8 cellular contexts compared by ENCODE assay signal in the genomic region with DNA sequence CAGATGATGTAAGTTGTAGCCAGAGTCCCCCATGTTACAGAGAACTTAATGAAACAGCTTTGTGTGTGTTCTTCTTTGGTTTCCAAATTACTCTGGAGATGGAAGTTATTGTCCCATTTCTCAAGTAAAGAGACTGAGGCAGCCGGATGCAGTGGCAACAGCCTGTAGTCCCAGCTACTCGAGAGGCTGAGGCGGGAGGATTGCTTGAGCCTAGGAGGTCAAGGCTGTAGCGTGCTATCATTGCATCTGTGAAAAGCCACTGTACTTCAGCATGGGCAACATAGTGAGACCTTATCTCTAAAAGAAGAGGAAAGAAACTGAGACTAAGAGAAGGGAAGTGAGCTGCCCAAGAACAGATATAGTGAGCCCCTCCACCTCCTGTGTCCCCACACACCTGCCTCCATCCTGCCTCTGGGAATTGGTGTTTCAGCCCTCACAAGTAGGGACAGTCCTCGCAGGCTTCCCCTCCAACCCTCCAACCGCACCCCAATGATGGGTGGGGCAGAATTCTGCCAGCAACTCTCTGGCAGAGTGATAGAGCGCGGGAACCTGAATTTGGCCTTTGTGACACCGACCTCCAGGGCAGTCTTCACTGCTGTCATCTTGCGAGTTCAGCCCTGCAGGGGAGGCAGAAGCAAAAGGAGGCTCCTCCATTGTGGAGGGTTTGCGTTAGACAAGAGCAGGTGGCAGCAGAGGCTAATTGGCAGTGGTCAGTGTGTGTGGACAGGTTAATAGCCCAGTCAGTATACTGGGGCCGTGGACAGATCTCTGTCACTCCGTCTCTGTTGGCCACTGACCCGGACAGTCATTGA. TPM values are rescaled to one million over a fixed set of nuclear protein-coding genes. Genes with fewer than 3 reads are reported as not detected.
DNase-seq lines count a peak whose midpoint lies in the region; FAIRE-seq and TF ChIP-seq lines count a peak whose summit lies in the region.

No MANE protein-coding gene starts in this region.

- H3K9me3 ChIP-seq in keratinocyte (ENCODE audit: control insufficient read depth, low read depth, low read length) (no peaks in the 10 kb centered on the region), thymus (ENCODE audit: control insufficient read depth) (no peaks in the 10 kb centered on the region)

- peak overlapping the region; percentile 98 for H3K4me2 ChIP-seq in keratinocyte (ENCODE audit: control insufficient read depth, extremely low read depth, insufficient read depth, low read depth, low read length)

- no peaks in the 10 kb centered on the region for H3K27me3 Mint-ChIP-seq in activated naive CD4-positive, alpha-beta T cell treated with anti-CD3 and anti-CD28 coated beads, Interleukin-2, amount 10 ng/mL, durations not matched to agents 7 days and 5 days
- H3K27me3 Mint-ChIP-seq in activated T-helper 1 cell treated with anti-CD3 and anti-CD28 coated beads, Interleukin-12 subunit alpha, Interleukin-12 subunit beta, Interleukin-2, Interleukin-4 antibody, amounts not matched to agents 30 ng/mL and 10 ng/mL and 1 ng/mL, durations not matched to agents 14 hours and 24 hours and 36 hours (ENCODE audit: insufficient read depth): no peaks in the 10 kb centered on the region

- H4K20me1 ChIP-seq in keratinocyte (ENCODE audit: control insufficient read depth, extremely low read depth, insufficient read depth, low read length): peaks cover 3% of the 10 kb centered on the region

- H3K4me3 Mint-ChIP-seq in activated naive CD4-positive, alpha-beta T cell treated with anti-CD3 and anti-CD28 coated beads, Interleukin-2, amount 10 ng/mL, durations not matched to agents 7 days and 5 days: peak overlapping the region; percentile 81
- peak overlapping the region; percentile 89 for H3K4me3 Mint-ChIP-seq in activated T-helper 1 cell treated with anti-CD3 and anti-CD28 coated beads, Interleukin-12 subunit alpha, Interleukin-12 subunit beta, Interleukin-2, Interleukin-4 antibody, amounts not matched to agents 30 ng/mL and 10 ng/mL and 1 ng/mL, durations not matched to agents 14 hours and 24 hours and 36 hours

- peaks cover 23% of the 10 kb centered on the region for H3K79me2 ChIP-seq in keratinocyte (ENCODE audit: control insufficient read depth, insufficient read depth, low read length)

- H3K27ac Mint-ChIP-seq in activated naive CD4-positive, alpha-beta T cell treated with anti-CD3 and anti-CD28 coated beads, Interleukin-2, amount 10 ng/mL, durations not matched to agents 7 days and 5 days: peak overlapping the region; percentile 73
- H3K27ac Mint-ChIP-seq in activated T-helper 1 cell treated with anti-CD3 and anti-CD28 coated beads, Interleukin-12 subunit alpha, Interleukin-12 subunit beta, Interleukin-2, Interleukin-4 antibody, amounts not matched to agents 30 ng/mL and 10 ng/mL and 1 ng/mL, durations not matched to agents 14 hours and 24 hours and 36 hours: peak overlapping the region; percentile 68

- WGBS in thymus: 87% methylated on average over 14 of the region's 14 CpGs

- intact Hi-C loops in activated T-helper 1 cell treated with anti-CD3 and anti-CD28 coated beads, Interleukin-12 subunit alpha, Interleukin-12 subunit beta, Interleukin-2, Interleukin-4 antibody, amounts not matched to agents 30 ng/mL and 10 ng/mL and 1 ng/mL, durations not matched to agents 14 hours and 24 hours and 36 hours (cut with micrococcal nuclease): loop anchor here (2.0 kb wide), 1 partner anchor 1131 kb away; the partner anchor contains the start of gene EIF3D

- peak; percentile 41 for FAIRE-seq in keratinocyte (lab: Jason Lieb, UNC)

- H2AFZ ChIP-seq in keratinocyte (ENCODE audit: control insufficient read depth, low read length): no peak overlapping the region

- H3K27me3 ChIP-seq in keratinocyte (ENCODE audit: control insufficient read depth, extremely low read depth, insufficient read depth, low read length) (no peaks in the 10 kb centered on the region), thymus (ENCODE audit: control insufficient read depth, insufficient read depth) (no peaks in the 10 kb centered on the region)

- H3K27ac ChIP-seq in keratinocyte (ENCODE audit: control insufficient read depth, insufficient read depth, low read length) (no peak overlapping the region), thymus (ENCODE audit: low read depth) (no peak overlapping the region)

- dilution Hi-C loops in keratinocyte (cut with MboI; ENCODE audit: extremely low pct_ligation_motif_present, low sequenced_read_pairs): no loop called here

- DNase-seq in activated naive CD4-positive, alpha-beta T cell treated with anti-CD3 and anti-CD28 coated beads, Interleukin-2, amount 10 ng/mL, durations not matched to agents 7 days and 5 days: no peak
- DNase-seq in activated naive CD4-positive, alpha-beta T cell treated with Interleukin-2 at 50 U/mL for 16 hours: no peak
- DNase-seq in activated T-helper 1 cell treated with anti-CD3 and anti-CD28 coated beads, Interleukin-12 subunit alpha, Interleukin-12 subunit beta, Interleukin-2, Interleukin-4 antibody, amounts not matched to agents 30 ng/mL and 10 ng/mL and 1 ng/mL, durations not matched to agents 14 hours and 24 hours and 36 hours (ENCODE audit: low spot score): no peak
- no peak for DNase-seq in keratinocyte (ENCODE audit: low read depth, low spot score)
- DNase-seq in COLO829 (ENCODE audit: low spot score): no peak
- no peak for DNase-seq in ureter (ENCODE audit: low spot score)
- DNase-seq in activated gamma-delta T cell (lab: John Stamatoyannopoulos, UW): no peak

- no peaks in the 10 kb centered on the region for H3K9me3 Mint-ChIP-seq in activated naive CD4-positive, alpha-beta T cell treated with anti-CD3 and anti-CD28 coated beads, Interleukin-2, amount 10 ng/mL, durations not matched to agents 7 days and 5 days
- no peaks in the 10 kb centered on the region for H3K9me3 Mint-ChIP-seq in activated T-helper 1 cell treated with anti-CD3 and anti-CD28 coated beads, Interleukin-12 subunit alpha, Interleukin-12 subunit beta, Interleukin-2, Interleukin-4 antibody, amounts not matched to agents 30 ng/mL and 10 ng/mL and 1 ng/mL, durations not matched to agents 14 hours and 24 hours and 36 hours

- CTCF ChIA-PET in activated naive CD4-positive, alpha-beta T cell treated with anti-CD3 and anti-CD28 coated beads, Interleukin-2, amount 10 ng/mL, durations not matched to agents 7 days and 5 days (lab: Charles Lee): interaction anchor here (1.0 to 7.7 kb wide), 5 partner anchors 10 to 26 kb away, joined by 3 to 83 read pairs (median 15); no protein-coding TSS in a partner anchor

- peaks cover 40% of the 10 kb centered on the region for H3K4me1 Mint-ChIP-seq in activated naive CD4-positive, alpha-beta T cell treated with anti-CD3 and anti-CD28 coated beads, Interleukin-2, amount 10 ng/mL, durations not matched to agents 7 days and 5 days
- peaks cover 50% of the 10 kb centered on the region for H3K4me1 Mint-ChIP-seq in activated T-helper 1 cell treated with anti-CD3 and anti-CD28 coated beads, Interleukin-12 subunit alpha, Interleukin-12 subunit beta, Interleukin-2, Interleukin-4 antibody, amounts not matched to agents 30 ng/mL and 10 ng/mL and 1 ng/mL, durations not matched to agents 14 hours and 24 hours and 36 hours (ENCODE audit: low read depth)

- peak overlapping the region; percentile 50 for H3K9ac ChIP-seq in keratinocyte (ENCODE audit: control insufficient read depth, extremely low read depth, insufficient read depth, low read length)

- no peak for TF ChIP-seq CTCF in keratinocyte (optimal IDR thresholded peaks at IDR 0.05 in 1 of 3, IDR thresholded peaks at IDR 0.05 in 1 of 3, conservative IDR thresholded peaks at IDR 0.05 in 1 of 3; ENCODE audit: extremely low read depth in 1 of 3, insufficient read depth in 2 of 3, low read length in 3 of 3)

- H3K4me1 ChIP-seq in keratinocyte (ENCODE audit: control insufficient read depth, extremely low read depth, insufficient read depth, low read length) (peaks cover 20% of the 10 kb centered on the region), thymus (ENCODE audit: control insufficient read depth, insufficient read depth, low read length) (peaks cover 32% of the 10 kb centered on the region)

- H3K9me1 ChIP-seq in keratinocyte (ENCODE audit: control insufficient read depth, extremely low read depth, insufficient read depth, low read length): no peaks in the 10 kb centered on the region

- H3K36me3 Mint-ChIP-seq in activated naive CD4-positive, alpha-beta T cell treated with anti-CD3 and anti-CD28 coated beads, Interleukin-2, amount 10 ng/mL, durations not matched to agents 7 days and 5 days: peaks cover 11% of the 10 kb centered on the region
- peaks cover 13% of the 10 kb centered on the region for H3K36me3 Mint-ChIP-seq in activated T-helper 1 cell treated with anti-CD3 and anti-CD28 coated beads, Interleukin-12 subunit alpha, Interleukin-12 subunit beta, Interleukin-2, Interleukin-4 antibody, amounts not matched to agents 30 ng/mL and 10 ng/mL and 1 ng/mL, durations not matched to agents 14 hours and 24 hours and 36 hours (ENCODE audit: low read depth)

- H3K4me3 ChIP-seq in keratinocyte (ENCODE audit: control insufficient read depth in 2 of 3, extremely low read depth in 1 of 3, insufficient read depth in 2 of 3, low read depth in 1 of 3, low read length in 3 of 3) (peak overlapping the region in 2 of 3 experiments; percentile 65 to 77), thymus (ENCODE audit: low read length) (peak overlapping the region; percentile 77)

- H3K36me3 ChIP-seq in keratinocyte (ENCODE audit: control insufficient read depth in 2 of 2, extremely low read depth in 1 of 2, insufficient read depth in 2 of 2, low read length in 2 of 2) (no peaks in the 10 kb centered on the region), thymus (ENCODE audit: control insufficient read depth, insufficient read depth) (peaks cover 3% of the 10 kb centered on the region)

RNA-seq across cellular contexts. Expression of gene PDXP, which starts 1.6 kb away (rescaled TPM):
- 47.0 and 50.4 TPM in 2 replicates for total RNA-seq in activated T-helper 1 cell treated with anti-CD3 and anti-CD28 coated beads, Interleukin-12 subunit alpha, Interleukin-12 subunit beta, Interleukin-2, Interleukin-4 antibody, amounts not matched to agents 30 ng/mL and 10 ng/mL and 1 ng/mL, durations not matched to agents 14 hours and 24 hours and 36 hours
- 4.6 to 6.3 TPM (median 5.2 TPM) in 3 replicates for polyA plus RNA-seq in keratinocyte
- 0.64 TPM for polyA plus RNA-seq in keratinocyte (2011; ENCODE audit: low read depth)
- polyA plus RNA-seq in keratinocyte (2011; cell fraction: cytosol; rRNA removed): 4.0 and 5.5 TPM in 2 replicates
- 1.2 and 2.5 TPM in 2 replicates for polyA plus RNA-seq in keratinocyte (2011; cell fraction: nucleus; rRNA removed)
- polyA plus RNA-seq in keratinocyte (2012; ENCODE audit: low replicate concordance): 2.8 and 3.1 TPM in 2 replicates
- polyA minus RNA-seq in keratinocyte: 0.33 to 1.9 TPM (median 1.4 TPM) in 3 replicates
- 6.7 TPM for polyA minus RNA-seq in keratinocyte (2011; cell fraction: cytosol; rRNA and poly(A)+ RNA removed)
- 0.95 and 1.4 TPM in 2 replicates for polyA minus RNA-seq in keratinocyte (2011; cell fraction: nucleus; rRNA and poly(A)+ RNA removed)
- polyA plus RNA-seq in thymus: 8.9 TPM
- 5.2 TPM for total RNA-seq in ureter

RNA-seq across cellular contexts. Expression of gene LGALS1, which starts 15.3 kb away (rescaled TPM):
- total RNA-seq in activated T-helper 1 cell treated with anti-CD3 and anti-CD28 coated beads, Interleukin-12 subunit alpha, Interleukin-12 subunit beta, Interleukin-2, Interleukin-4 antibody, amounts not matched to agents 30 ng/mL and 10 ng/mL and 1 ng/mL, durations not matched to agents 14 hours and 24 hours and 36 hours: 245 and 254 TPM in 2 replicates
- polyA plus RNA-seq in keratinocyte (1,629 to 5,918 TPM (median 2,086 TPM) in 3 replicates), thymus (554 TPM)
- 32.5 TPM for polyA plus RNA-seq in keratinocyte (2011; ENCODE audit: low read depth)
- polyA plus RNA-seq in keratinocyte (2011; cell fraction: cytosol; rRNA removed): 1,190 and 2,669 TPM in 2 replicates
- 846 and 991 TPM in 2 replicates for polyA plus RNA-seq in keratinocyte (2011; cell fraction: nucleus; rRNA removed)
- polyA plus RNA-seq in keratinocyte (2012; ENCODE audit: low replicate concordance): 158 and 3,159 TPM in 2 replicates
- 1,852 to 4,357 TPM (median 3,828 TPM) in 3 replicates for polyA minus RNA-seq in keratinocyte
- 1,483 TPM for polyA minus RNA-seq in keratinocyte (2011; cell fraction: cytosol; rRNA and poly(A)+ RNA removed)
- 326 and 338 TPM in 2 replicates for polyA minus RNA-seq in keratinocyte (2011; cell fraction: nucleus; rRNA and poly(A)+ RNA removed)
- 396 TPM for total RNA-seq in ureter

RNA-seq across cellular contexts. Expression of gene SH3BP1, which starts 20.6 kb away (rescaled TPM):
- 110 and 116 TPM in 2 replicates for total RNA-seq in activated T-helper 1 cell treated with anti-CD3 and anti-CD28 coated beads, Interleukin-12 subunit alpha, Interleukin-12 subunit beta, Interleukin-2, Interleukin-4 antibody, amounts not matched to agents 30 ng/mL and 10 ng/mL and 1 ng/mL, durations not matched to agents 14 hours and 24 hours and 36 hours
- polyA plus RNA-seq in keratinocyte (27.2 to 49.8 TPM (median 32.6 TPM) in 3 replicates), thymus (23.0 TPM)
- polyA plus RNA-seq in keratinocyte (2011; ENCODE audit: low read depth): 39.1 TPM
- 40.0 and 72.9 TPM in 2 replicates for polyA plus RNA-seq in keratinocyte (2011; cell fraction: cytosol; rRNA removed)
- 68.3 and 76.6 TPM in 2 replicates for polyA plus RNA-seq in keratinocyte (2011; cell fraction: nucleus; rRNA removed)
- 62.7 and 79.7 TPM in 2 replicates for polyA plus RNA-seq in keratinocyte (2012; ENCODE audit: low replicate concordance)
- 32.3 to 136 TPM (median 54.1 TPM) in 3 replicates for polyA minus RNA-seq in keratinocyte
- polyA minus RNA-seq in keratinocyte (2011; cell fraction: cytosol; rRNA and poly(A)+ RNA removed): 59.5 TPM
- polyA minus RNA-seq in keratinocyte (2011; cell fraction: nucleus; rRNA and poly(A)+ RNA removed): 27.0 and 32.3 TPM in 2 replicates
- 56.2 TPM for total RNA-seq in ureter

RNA-seq across cellular contexts. Expression of gene NOL12, which starts 26.0 kb away (rescaled TPM):
- 67.8 and 70.0 TPM in 2 replicates for total RNA-seq in activated T-helper 1 cell treated with anti-CD3 and anti-CD28 coated beads, Interleukin-12 subunit alpha, Interleukin-12 subunit beta, Interleukin-2, Interleukin-4 antibody, amounts not matched to agents 30 ng/mL and 10 ng/mL and 1 ng/mL, durations not matched to agents 14 hours and 24 hours and 36 hours
- 22.1 to 23.8 TPM (median 22.1 TPM) in 3 replicates for polyA plus RNA-seq in keratinocyte
- 6.3 TPM for polyA plus RNA-seq in keratinocyte (2011; ENCODE audit: low read depth)
- polyA plus RNA-seq in keratinocyte (2011; cell fraction: cytosol; rRNA removed): 10.5 and 18.7 TPM in 2 replicates
- polyA plus RNA-seq in keratinocyte (2011; cell fraction: nucleus; rRNA removed): 29.4 and 31.4 TPM in 2 replicates
- 15.8 and 26.6 TPM in 2 replicates for polyA plus RNA-seq in keratinocyte (2012; ENCODE audit: low replicate concordance)
- 7.2 to 17.4 TPM (median 8.1 TPM) in 3 replicates for polyA minus RNA-seq in keratinocyte
- 16.7 TPM for polyA minus RNA-seq in keratinocyte (2011; cell fraction: cytosol; rRNA and poly(A)+ RNA removed)
- polyA minus RNA-seq in keratinocyte (2011; cell fraction: nucleus; rRNA and poly(A)+ RNA removed): 4.9 and 7.0 TPM in 2 replicates
- polyA plus RNA-seq in thymus: 26.6 TPM
- total RNA-seq in ureter: 36.8 TPM

RNA-seq across cellular contexts. Expression of gene TRIOBP, which starts 36.7 kb away (rescaled TPM):
- total RNA-seq in activated T-helper 1 cell treated with anti-CD3 and anti-CD28 coated beads, Interleukin-12 subunit alpha, Interleukin-12 subunit beta, Interleukin-2, Interleukin-4 antibody, amounts not matched to agents 30 ng/mL and 10 ng/mL and 1 ng/mL, durations not matched to agents 14 hours and 24 hours and 36 hours: 32.7 and 32.9 TPM in 2 replicates
- polyA plus RNA-seq in keratinocyte: 13.9 to 24.8 TPM (median 22.2 TPM) in 3 replicates
- polyA plus RNA-seq in keratinocyte (2011; ENCODE audit: low read depth): 13.4 TPM
- polyA plus RNA-seq in keratinocyte (2011; cell fraction: cytosol; rRNA removed): 26.8 and 39.1 TPM in 2 replicates
- polyA plus RNA-seq in keratinocyte (2011; cell fraction: nucleus; rRNA removed): 30.6 and 44.1 TPM in 2 replicates
- 15.5 and 38.7 TPM in 2 replicates for polyA plus RNA-seq in keratinocyte (2012; ENCODE audit: low replicate concordance)
- polyA minus RNA-seq in keratinocyte: 50.2 to 63.3 TPM (median 53.9 TPM) in 3 replicates
- 34.1 TPM for polyA minus RNA-seq in keratinocyte (2011; cell fraction: cytosol; rRNA and poly(A)+ RNA removed)
- polyA minus RNA-seq in keratinocyte (2011; cell fraction: nucleus; rRNA and poly(A)+ RNA removed): 32.4 and 33.1 TPM in 2 replicates
- 29.8 TPM for polyA plus RNA-seq in thymus
- 108 TPM for total RNA-seq in ureter
